ENCODE assay signal across 25 cellular contexts in the genomic region with DNA sequence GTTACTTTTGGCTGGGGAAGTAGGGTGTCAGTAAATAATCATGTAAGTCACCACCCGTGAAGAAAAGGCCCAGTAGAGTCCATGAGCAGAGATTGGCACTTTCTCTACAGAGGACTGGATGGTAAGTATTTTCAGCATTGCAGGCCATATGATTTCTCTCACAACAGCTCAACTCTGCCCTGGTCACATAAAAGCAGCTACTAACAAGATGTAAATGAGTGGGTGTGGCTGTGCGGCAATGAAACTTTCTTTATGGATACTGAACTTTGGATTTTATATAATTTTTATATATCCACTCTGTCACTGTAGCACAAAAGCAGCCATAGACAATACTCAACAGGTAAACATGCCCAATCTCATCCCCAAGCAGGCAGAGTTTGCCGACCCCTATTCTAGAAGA.
"Had no signal": no experiment of that assay in that cellular context is flagged by ENCODE, and none has a peak within 500 bp of the region (broad histone marks: within the 10 kb centered on the region; RNA-seq: fewer than 3 reads in every experiment).

No MANE protein-coding gene starts in this region.

- DNase-seq: cerebellar nuclear complex; dermis blood vessel endothelial cell; dorsolateral prefrontal cortex; effector CD4-positive, alpha-beta T cell; effector memory CD4-positive, alpha-beta T cell; erythroblast; esophagus squamous epithelium; foreskin fibroblast; foreskin melanocyte; gastrocnemius medialis; glutamatergic neuron; head of caudate nucleus; heart right ventricle; hippocampal formation; islet precursor cell; kidney; kidney glomerular epithelial cell; left lung; left ventricle myocardium superior; lower lobe of right lung; mesenchymal stem cell had no signal

- H3K4me1 ChIP-seq: esophagus squamous epithelium, gastrocnemius medialis, heart right ventricle, left lung, lower lobe of right lung had no signal

- ATAC-seq: esophagus mucosa, gastrocnemius medialis, heart right ventricle, left lung, left ventricle myocardium superior, lower lobe of right lung had no signal

- H3K4me3 ChIP-seq: coronary artery, dorsolateral prefrontal cortex, esophagus squamous epithelium, gastrocnemius medialis, heart right ventricle, left lung, lower lobe of right lung had no signal

- H3K36me3 ChIP-seq: esophagus squamous epithelium, gastrocnemius medialis, heart right ventricle, left lung, lower lobe of right lung had no signal

- H3K4me1 Mint-ChIP-seq: mesothelial cell of epicardium had no signal

- H3K27ac Mint-ChIP-seq: mesothelial cell of epicardium had no signal

- H3K27me3 ChIP-seq: dorsolateral prefrontal cortex, esophagus squamous epithelium, gastrocnemius medialis, left lung had no signal

- H3K36me3 Mint-ChIP-seq: mesothelial cell of epicardium had no signal

- H3K27ac ChIP-seq: coronary artery, dorsolateral prefrontal cortex, epithelial cell of prostate, esophagus squamous epithelium, gastrocnemius medialis, heart right ventricle, left lung, lower lobe of right lung had no signal

- H3K4me3 Mint-ChIP-seq: mesothelial cell of epicardium had no signal
